In the genomic region with DNA sequence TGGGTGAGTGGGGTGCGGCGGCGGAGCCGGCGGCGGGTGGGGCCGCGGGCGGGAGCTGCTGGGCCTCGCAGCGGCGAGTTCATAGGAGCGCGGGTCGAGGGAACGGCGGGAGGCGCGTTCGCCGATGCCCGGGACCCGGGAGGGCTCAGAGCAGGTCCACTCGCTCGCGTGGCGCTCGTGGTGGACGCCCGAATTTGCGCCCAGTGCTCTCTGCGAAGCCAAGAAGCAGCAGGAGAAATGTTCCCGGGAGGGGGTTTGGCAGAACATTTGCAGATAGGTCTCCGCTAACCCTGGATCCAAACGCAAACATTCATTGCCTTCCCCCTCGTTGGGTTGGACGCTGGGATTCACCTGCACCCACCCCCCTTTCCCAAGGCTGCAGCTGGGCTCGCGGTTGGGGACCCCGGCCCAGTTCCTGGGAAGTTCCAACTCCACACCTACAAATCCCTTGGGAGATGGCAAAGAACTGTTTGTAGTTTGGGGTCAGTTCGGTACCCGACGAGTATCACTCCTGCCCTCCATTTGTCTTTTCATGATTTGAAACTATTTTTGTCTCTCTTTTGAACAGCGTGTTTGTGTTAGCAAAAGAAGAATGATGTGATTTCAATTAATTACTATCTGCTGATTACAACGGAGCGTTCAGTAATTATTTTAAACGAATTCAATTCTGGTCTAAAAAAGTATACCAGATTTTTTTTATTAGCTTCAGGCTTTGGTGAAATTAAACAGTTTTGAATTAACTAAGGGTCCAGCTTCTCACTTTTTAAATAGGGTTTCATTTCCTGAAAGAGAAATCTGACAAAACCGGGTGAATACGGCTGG, we compare ENCODE assay signal across 10 cellular contexts. TPM values are rescaled to one million over a fixed set of nuclear protein-coding genes. Genes with fewer than 3 reads are reported as not detected.
A peak's percentile ranks its signal among the peaks of the same experiment; 100 is the strongest.
DNase-seq lines count a peak whose midpoint lies in the region; ATAC-seq and FAIRE-seq lines count a peak whose summit lies in the region.
"Had no signal": no experiment of that assay in that cellular context is flagged by ENCODE, and none has a peak within 500 bp of the region (broad histone marks: within the 10 kb centered on the region; RNA-seq: fewer than 3 reads in every experiment).

No MANE protein-coding gene starts in this region.

- H3K4me1 ChIP-seq in GM23248 (ENCODE audit: insufficient read depth) = no peaks in the 10 kb centered on the region
- H3K4me1 ChIP-seq in small intestine (ENCODE audit: control insufficient read depth in 2 of 2, insufficient read depth in 1 of 2, low read depth in 1 of 2, low read length in 1 of 2) = no peaks in the 10 kb centered on the region

- 7 to 10% methylated on average over 24 to 31 of the region's 49 CpGs for WGBS in GM23248 (ENCODE audit: low coverage in 1 of 2, low lambda C conversion rate in 2 of 2, missing lambda C conversion rate in 2 of 2), 2 experiments
- 18 to 24% (median 22%) methylated on average over 47 to 49 of the region's 49 CpGs for WGBS in small intestine, 3 donors

- H3K4me1 Mint-ChIP-seq in activated naive CD8-positive, alpha-beta T cell treated with anti-CD3 and anti-CD28 coated beads, Interleukin-2, amount 10 ng/mL, durations not matched to agents 7 days and 5 days = peaks cover 2% of the 10 kb centered on the region

- peaks cover 70% of the 10 kb centered on the region for H3K27me3 Mint-ChIP-seq in activated naive CD8-positive, alpha-beta T cell treated with anti-CD3 and anti-CD28 coated beads, Interleukin-2, amount 10 ng/mL, durations not matched to agents 7 days and 5 days

- in situ Hi-C loops in GM23248 (cut with MboI) = no loop called here

- no peaks in the 10 kb centered on the region for H3K79me2 ChIP-seq in GM23248 (ENCODE audit: insufficient read depth)

- no peaks in the 10 kb centered on the region for H3K9me3 ChIP-seq in GM23248 (ENCODE audit: low read depth)
- H3K9me3 ChIP-seq in small intestine (ENCODE audit: control insufficient read depth, low read depth) = no peaks in the 10 kb centered on the region

- H3K27ac Mint-ChIP-seq in activated naive CD8-positive, alpha-beta T cell treated with anti-CD3 and anti-CD28 coated beads, Interleukin-2, amount 10 ng/mL, durations not matched to agents 7 days and 5 days = no peak overlapping the region

- H3K27me3 ChIP-seq in GM23248 (replicated peaks; ENCODE audit: insufficient read depth) (peaks cover 70% of the 10 kb centered on the region), small intestine (ENCODE audit: control insufficient read depth in 2 of 2, insufficient read depth in 2 of 2, low read length in 2 of 2) (peaks cover 16% of the 10 kb centered on the region in 2 donors)

- peaks cover 2% of the 10 kb centered on the region for H3K36me3 Mint-ChIP-seq in activated naive CD8-positive, alpha-beta T cell treated with anti-CD3 and anti-CD28 coated beads, Interleukin-2, amount 10 ng/mL, durations not matched to agents 7 days and 5 days

- H3F3A ChIP-seq in GM23248 (ENCODE audit: insufficient read depth) = no peaks in the 10 kb centered on the region

- H3K36me3 ChIP-seq in GM23248 (ENCODE audit: low read depth) (no peaks in the 10 kb centered on the region), small intestine (ENCODE audit: control insufficient read depth in 2 of 2, insufficient read depth in 2 of 2, low read length in 2 of 2) (no peaks in the 10 kb centered on the region)

- POLR2A ChIA-PET in activated naive CD8-positive, alpha-beta T cell treated with anti-CD3 and anti-CD28 coated beads, Interleukin-2, amount 10 ng/mL, durations not matched to agents 7 days and 5 days (lab: Charles Lee) = interaction anchor here (1.4 kb wide), 1 partner anchor 21 kb away, joined by 3 read pairs; no protein-coding TSS in a partner anchor

- no peaks in the 10 kb centered on the region for H4K20me1 ChIP-seq in GM23248 (ENCODE audit: insufficient read depth)

- no peak overlapping the region for H3K4me3 ChIP-seq in GM23248
- H3K4me3 ChIP-seq in small intestine (ENCODE audit: low read depth in 1 of 2, low read length in 2 of 2) = peak overlapping the region; percentile 19 to 56

- H3K9me3 Mint-ChIP-seq in activated naive CD8-positive, alpha-beta T cell treated with anti-CD3 and anti-CD28 coated beads, Interleukin-2, amount 10 ng/mL, durations not matched to agents 7 days and 5 days = no peaks in the 10 kb centered on the region

- ATAC-seq in activated naive CD8-positive, alpha-beta T cell treated with anti-CD3 and anti-CD28 coated beads, Interleukin-2, amount 10 ng/mL, durations not matched to agents 7 days and 5 days (ENCODE audit: low read depth) = no peak
- no peak for ATAC-seq in HG03469 (IDR thresholded peaks at IDR 0.05; ENCODE audit: unreplicated experiment)
- ATAC-seq: HepG2 had no signal

- H3K4me2 ChIP-seq in GM23248 (ENCODE audit: unreplicated experiment) = no peak overlapping the region

- no peak overlapping the region for H2AFZ ChIP-seq in GM23248

- no peak overlapping the region for H3K9ac ChIP-seq in GM23248

- H3K9me2 ChIP-seq in GM23248 (ENCODE audit: insufficient read depth) = no peaks in the 10 kb centered on the region

- DNase-seq in GM23248 (peak; percentile 13), islet precursor cell (peak; percentile 52), small intestine (no peak), midbrain (lab: John Stamatoyannopoulos, UW) (no peak), NCI-H187 (lab: John Stamatoyannopoulos, UW) (no peak)
- DNase-seq in activated naive CD8-positive, alpha-beta T cell treated with anti-CD3 and anti-CD28 coated beads, Interleukin-2, amount 10 ng/mL, durations not matched to agents 7 days and 5 days = peak; percentile 37
- DNase-seq: NCI-H2107, RPMI8226 had no signal

- no peak overlapping the region for H3K4me3 Mint-ChIP-seq in activated naive CD8-positive, alpha-beta T cell treated with anti-CD3 and anti-CD28 coated beads, Interleukin-2, amount 10 ng/mL, durations not matched to agents 7 days and 5 days

- H3K27ac ChIP-seq in GM23248 = no peak overlapping the region
- H3K27ac ChIP-seq in small intestine (ENCODE audit: low read depth in 1 of 2, low read length in 1 of 2) = no peak overlapping the region

- FAIRE-seq in small intestine (lab: Jason Lieb, UNC) = no peak
- FAIRE-seq: HepG2 had no signal

RNA-seq across cellular contexts. Expression of gene NTN1, which starts 2.3 kb away (rescaled TPM):
- 0.11 TPM in 1 of 2 replicates, not detected in the other for total RNA-seq in GM23248 (2014; rRNA removed; shearing (Covaris generic))
- polyA plus RNA-seq in GM23248 (2016; fragmentation: Nextera tagmentation; extraction: Ambion mirVana) (0.06 and 0.21 TPM in 2 replicates), small intestine (10 to 100 TPM in 1 of 3 donors, 1 to 10 TPM in 1, under 1 TPM in 1; 0.22 to 13.2 (median 1.1) TPM)
- total RNA-seq in activated naive CD8-positive, alpha-beta T cell treated with anti-CD3 and anti-CD28 coated beads, Interleukin-2, amount 10 ng/mL, durations not matched to agents 7 days and 5 days = under 1 TPM in 1 of 2 experiments, not detected in 1; 0.09 TPM

RNA-seq across cellular contexts. Expression of gene PIK3R5, which starts 58.1 kb away (rescaled TPM):
- 0.11 TPM in 1 of 2 replicates, not detected in the other for total RNA-seq in GM23248 (2014; rRNA removed; shearing (Covaris generic))
- not detected in 2 replicates for polyA plus RNA-seq in GM23248 (2016; fragmentation: Nextera tagmentation; extraction: Ambion mirVana)
- total RNA-seq in activated naive CD8-positive, alpha-beta T cell treated with anti-CD3 and anti-CD28 coated beads, Interleukin-2, amount 10 ng/mL, durations not matched to agents 7 days and 5 days = 10 to 100 TPM; 81.4 to 84.0 TPM
- polyA plus RNA-seq in small intestine = 1 to 10 TPM; 1.3 to 4.6 (median 3.7) TPM
- total RNA-seq: HepG2 had no signal
- polyA plus RNA-seq: HepG2 had no signal

Comparison
In these comparisons a context has a peak if more than half of its experiments do, and no peak if none do; other contexts are left out.
1. DNase-seq: peak in GM23248 (single experiment), activated naive CD8-positive, alpha-beta T cell treated with anti-CD3 and anti-CD28 coated beads, Interleukin-2, amount 10 ng/mL, durations not matched to agents 7 days and 5 days (single experiment) and islet precursor cell (single experiment); none in small intestine (single experiment), midbrain (single experiment) and NCI-H187 (0 of 2).
2. RNA of gene PIK3R5, which starts 58.1 kb away (total RNA-seq): 81.4 to 84.0 TPM in activated naive CD8-positive, alpha-beta T cell treated with anti-CD3 and anti-CD28 coated beads, Interleukin-2, amount 10 ng/mL, durations not matched to agents 7 days and 5 days; 0.11 TPM in GM23248; every median in the first group is over 10 times any median in the second.